ENCODE assay signal across 11 cellular contexts in genomic region chr1:214321686-214322453, GRCh38. TPM values are rescaled to one million over a fixed set of nuclear protein-coding genes. Genes with fewer than 3 reads are reported as not detected.
DNase-seq lines count a peak whose midpoint lies in the region; ATAC-seq, FAIRE-seq and TF ChIP-seq lines count a peak whose summit lies in the region.
"Had no signal": no experiment of that assay in that cellular context is flagged by ENCODE, and none has a peak within 500 bp of the region (broad histone marks: within the 10 kb centered on the region; RNA-seq: fewer than 3 reads in every experiment).

No MANE protein-coding gene starts in this region.

- TF ChIP-seq CTCF in epithelial cell of proximal tubule (conservative IDR thresholded peaks at IDR 0.05; ENCODE audit: low read depth, low read length) (peak; percentile 1), D721Med (IDR thresholded peaks at IDR 0.05; ENCODE audit: insufficient read depth, missing control alignments) (no peak)

- H3K4me3 ChIP-seq in epithelial cell of proximal tubule (ENCODE audit: low read depth, low read length) = no peak overlapping the region
- H3K4me3 ChIP-seq: smooth muscle cell had no signal

- ATAC-seq in GM18517 (IDR thresholded peaks at IDR 0.05; ENCODE audit: unreplicated experiment) = peak; percentile 87
- ATAC-seq in GM21390 (IDR thresholded peaks at IDR 0.05; ENCODE audit: unreplicated experiment) = peak; percentile 83
- ATAC-seq in HG03103 (IDR thresholded peaks at IDR 0.05; ENCODE audit: low read depth, unreplicated experiment) = peak; percentile 83

- FAIRE-seq in D721Med (lab: Jason Lieb, UNC) = no peak
- FAIRE-seq: bronchial epithelial cell had no signal

- DNase-seq in epithelial cell of proximal tubule (ENCODE audit: low read depth) (peak; percentile 81), D721Med (ENCODE audit: insufficient read length, low spot score) (no peak), DMS79 (lab: John Stamatoyannopoulos, UW) (no peak), AG08395 (ENCODE audit: low spot score) (no peak)
- DNase-seq in stimulated activated CD4-positive, alpha-beta T cell treated with anti-CD3 and anti-CD28 coated beads, Interleukin-2, amount 100 ng/mL, for 48 hours = no peak
- DNase-seq: T1000 had no signal

RNA-seq across cellular contexts. Expression of gene SMYD2, which starts 40.9 kb away (rescaled TPM):
- 65.6 and 82.2 TPM in 2 replicates for total RNA-seq in epithelial cell of proximal tubule
